Comparison of ENCODE assay signal across 20 cellular contexts in genomic region chr12:2298556-2299195, GRCh38.
A peak's percentile ranks its signal among the peaks of the same experiment; 100 is the strongest.
DNase-seq lines count a peak whose midpoint lies in the region; ATAC-seq and TF ChIP-seq lines count a peak whose summit lies in the region.
"Had no signal": no experiment of that assay in that cellular context is flagged by ENCODE, and none has a peak within 500 bp of the region (broad histone marks: within the 10 kb centered on the region; RNA-seq: fewer than 3 reads in every experiment).

No MANE protein-coding gene starts in this region.

- peaks cover 23% of the 10 kb centered on the region for H3K4me1 Mint-ChIP-seq in activated naive CD8-positive, alpha-beta T cell treated with anti-CD3 and anti-CD28 coated beads for 36 hours

- H3K27ac ChIP-seq in OCI-LY7 (ENCODE audit: low read depth, low read length, poor library complexity, severe bottlenecking) = peak overlapping the region; percentile 80
- H3K27ac ChIP-seq in sigmoid colon = peak overlapping the region in 3 of 4 donors; percentile 69 to 82 (median 75)
- H3K27ac ChIP-seq: 22Rv1, C4-2B, GM23248 had no signal

- TF ChIP-seq CTCF in OCI-LY7 (conservative IDR thresholded peaks at IDR 0.05; ENCODE audit: low read length) (no peak), sigmoid colon (IDR thresholded peaks at IDR 0.05) (no peak)

- CTCF ChIA-PET in OCI-LY7 (lab: Charles Lee; ENCODE audit: unreplicated experiment) = no interaction called here

- no peaks in the 10 kb centered on the region; the same call in 1 of the 2 replicates for H3K9me3 ChIP-seq in OCI-LY7 (ENCODE audit: low read length)
- H3K9me3 ChIP-seq in sigmoid colon = no peaks in the 10 kb centered on the region
- H3K9me3 ChIP-seq: HAP-1 had no signal

- H3K4me2 ChIP-seq in OCI-LY7 (ENCODE audit: low read length) = peak overlapping the region; percentile 79

- H3K27me3 Mint-ChIP-seq in activated naive CD8-positive, alpha-beta T cell treated with anti-CD3 and anti-CD28 coated beads for 36 hours = no peaks in the 10 kb centered on the region

- no peaks in the 10 kb centered on the region for H4K20me1 ChIP-seq in OCI-LY7 (ENCODE audit: insufficient read depth, low read length)

- H3K27ac Mint-ChIP-seq in activated naive CD8-positive, alpha-beta T cell treated with anti-CD3 and anti-CD28 coated beads for 36 hours = no peak overlapping the region
- no peak overlapping the region for H3K27ac Mint-ChIP-seq in activated naive CD4-positive, alpha-beta T cell treated with anti-CD3 and anti-CD28 coated beads, Interleukin-2, amount 50 U/mL, for 72 hours
- H3K27ac Mint-ChIP-seq: CD8-positive, alpha-beta memory T cell had no signal

- TF ChIP-seq EP300 in sigmoid colon (IDR thresholded peaks at IDR 0.05) = no peak

- H3K27me3 ChIP-seq in sigmoid colon = no peaks in the 10 kb centered on the region

- no peak for ATAC-seq in activated naive CD4-positive, alpha-beta T cell treated with anti-CD3 and anti-CD28 coated beads, Interleukin-2, amount 50 U/mL, for 72 hours
- ATAC-seq: PC-3 had no signal

- no peak overlapping the region for H3K4me3 Mint-ChIP-seq in activated naive CD8-positive, alpha-beta T cell treated with anti-CD3 and anti-CD28 coated beads for 36 hours
- H3K4me3 Mint-ChIP-seq: CD8-positive, alpha-beta memory T cell had no signal

- WGBS in sigmoid colon, 2 donors = 80 to 87% methylated on average over 12 of the region's 12 CpGs

- H3K36me3 ChIP-seq in OCI-LY7 (ENCODE audit: insufficient read depth, low read length) = no peaks in the 10 kb centered on the region
- no peaks in the 10 kb centered on the region for H3K36me3 ChIP-seq in sigmoid colon
- H3K36me3 ChIP-seq: HAP-1 had no signal

- no peak for TF ChIP-seq POLR2A in sigmoid colon (IDR thresholded peaks at IDR 0.05)

- peak; percentile 61 for DNase-seq in DMS79 treated with DMSO at 0.1 percent for 48 hours (lab: John Stamatoyannopoulos, UW)
- no peak for DNase-seq in DMS79 (lab: John Stamatoyannopoulos, UW)
- no peak for DNase-seq in OCI-LY7 (ENCODE audit: low spot score)
- DNase-seq in left kidney (ENCODE audit: low read depth, low spot score) = peak; percentile 64
- DNase-seq in sigmoid colon = peak; percentile 44
- DNase-seq in NCI-H1694 (lab: John Stamatoyannopoulos, UW) = no peak
- DNase-seq in activated naive CD8-positive, alpha-beta T cell treated with anti-CD3 and anti-CD28 coated beads for 36 hours = no peak
- no peak for DNase-seq in activated naive CD4-positive, alpha-beta T cell treated with anti-CD3 and anti-CD28 coated beads, Interleukin-2, amount 50 U/mL, for 72 hours (ENCODE audit: low spot score in 2 of 2)
- DNase-seq: ACHN; CD8-positive, alpha-beta memory T cell; GM23248; Kasumi-1; NCI-H1694 treated with DMSO at 0.1 percent for 48 hours; NCI-H446; NCI-H526; PC-3; RPMI8226 had no signal

- H3K4me1 ChIP-seq in OCI-LY7 (ENCODE audit: insufficient read depth, low read length, poor library complexity, severe bottlenecking) (peaks cover 75% of the 10 kb centered on the region), sigmoid colon (peaks cover 0 to 85% (median 75%) of the 10 kb centered on the region in 4 donors)
- H3K4me1 ChIP-seq: HAP-1 had no signal

- POLR2A ChIA-PET in OCI-LY7 (lab: Charles Lee) = no interaction called here

- peak overlapping the region; percentile 73; the same call in 1 of the 2 replicates for H2AFZ ChIP-seq in OCI-LY7 (ENCODE audit: low read length)
- H2AFZ ChIP-seq: GM23248 had no signal

- BruUV-seq in OCI-LY7 (replicated peaks; lab: Mats Ljungman, UMichigan) = no TSS peak

- H3K4me3 ChIP-seq in OCI-LY7 (ENCODE audit: low read depth, low read length, poor library complexity, severe bottlenecking) (peak overlapping the region; percentile 18), sigmoid colon (no peak overlapping the region)
- H3K4me3 ChIP-seq: GM23248, HAP-1 had no signal

- H3K9me2 ChIP-seq in OCI-LY7 (ENCODE audit: insufficient read depth, low read length) = no peaks in the 10 kb centered on the region

- no peaks in the 10 kb centered on the region for H3K79me2 ChIP-seq in OCI-LY7 (ENCODE audit: insufficient read depth, low read depth, low read length)

- H3K36me3 Mint-ChIP-seq in activated naive CD8-positive, alpha-beta T cell treated with anti-CD3 and anti-CD28 coated beads for 36 hours = no peaks in the 10 kb centered on the region
- H3K36me3 Mint-ChIP-seq in activated naive CD4-positive, alpha-beta T cell treated with anti-CD3 and anti-CD28 coated beads, Interleukin-2, amount 50 U/mL, for 72 hours = no peaks in the 10 kb centered on the region
- H3K36me3 Mint-ChIP-seq: CD8-positive, alpha-beta memory T cell had no signal

- intact Hi-C loops in OCI-LY7 (cut with micrococcal nuclease; ENCODE audit: unreplicated experiment) (no loop called here), sigmoid colon (cut with DNase I) (no loop called here)

- H3K9me3 Mint-ChIP-seq in activated naive CD8-positive, alpha-beta T cell treated with anti-CD3 and anti-CD28 coated beads for 36 hours = no peaks in the 10 kb centered on the region
- H3K9me3 Mint-ChIP-seq in activated naive CD4-positive, alpha-beta T cell treated with anti-CD3 and anti-CD28 coated beads, Interleukin-2, amount 50 U/mL, for 72 hours = no peaks in the 10 kb centered on the region
- H3K9me3 Mint-ChIP-seq: CD8-positive, alpha-beta memory T cell had no signal

Comparison
In these comparisons a context has a peak if more than half of its experiments do, and no peak if none do; other contexts are left out.
1. DNase-seq: peak in DMS79 treated with DMSO at 0.1 percent for 48 hours (single experiment), left kidney (single experiment) and sigmoid colon (single experiment); none in DMS79 (single experiment), OCI-LY7 (single experiment), NCI-H1694 (single experiment), activated naive CD8-positive, alpha-beta T cell treated with anti-CD3 and anti-CD28 coated beads for 36 hours (single experiment) and activated naive CD4-positive, alpha-beta T cell treated with anti-CD3 and anti-CD28 coated beads, Interleukin-2, amount 50 U/mL, for 72 hours (0 of 2).